11 cellular contexts compared by ENCODE assay signal in the genomic region with DNA sequence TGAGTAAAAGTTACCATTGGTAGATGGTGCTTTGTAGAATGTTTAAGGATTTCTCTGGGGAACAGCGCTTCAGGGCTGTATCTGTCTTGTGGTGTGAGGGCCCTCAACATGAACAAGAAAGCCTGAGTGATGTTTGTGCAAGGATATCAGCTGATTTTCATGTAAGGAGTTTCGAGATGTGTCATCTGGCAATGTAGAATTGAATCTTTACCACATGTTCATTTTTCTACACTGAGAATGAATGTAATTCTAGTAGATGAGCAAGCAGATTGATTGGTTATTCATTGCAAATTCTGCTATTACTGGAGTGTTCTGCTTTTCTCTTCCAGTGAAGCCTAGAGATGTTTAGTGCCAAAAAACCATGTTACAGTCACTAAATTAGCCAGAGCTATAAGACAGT.
DNase-seq lines count a peak whose midpoint lies in the region; ATAC-seq, FAIRE-seq and TF ChIP-seq lines count a peak whose summit lies in the region.
"Had no signal": no experiment of that assay in that cellular context is flagged by ENCODE, and none has a peak within 500 bp of the region (broad histone marks: within the 10 kb centered on the region; RNA-seq: fewer than 3 reads in every experiment).

No MANE protein-coding gene starts in this region.

- TF ChIP-seq CTCF in cardiac muscle cell (IDR thresholded peaks at IDR 0.05; ENCODE audit: low read depth, low read length) (no peak), right atrium auricular region (IDR thresholded peaks at IDR 0.05) (no peak), kidney (IDR thresholded peaks at IDR 0.05; ENCODE audit: borderline replicate concordance, extremely low read depth, insufficient read depth) (no peak)

- peaks cover 8% of the 10 kb centered on the region for H3K36me3 ChIP-seq in cardiac muscle cell
- no peaks in the 10 kb centered on the region for H3K36me3 ChIP-seq in right atrium auricular region
- no peaks in the 10 kb centered on the region for H3K36me3 ChIP-seq in kidney (ENCODE audit: control insufficient read depth in 1 of 2, insufficient read depth in 2 of 2, low read length in 2 of 2)
- H3K36me3 ChIP-seq: BLaER1 treated with 17β-estradiol and CSF1 and Interleukin-3, amounts not matched to agents 10 nM and 100 nM had no signal

- FAIRE-seq in kidney (lab: Jason Lieb, UNC) = no peak

- H3K4me3 ChIP-seq in cardiac muscle cell = no peak overlapping the region
- H3K4me3 ChIP-seq in right atrium auricular region = no peak overlapping the region
- no peak overlapping the region for H3K4me3 ChIP-seq in kidney (ENCODE audit: low read length in 2 of 2)
- H3K4me3 ChIP-seq: BLaER1 treated with 17β-estradiol and CSF1 and Interleukin-3, amounts not matched to agents 10 nM and 100 nM had no signal

- H3K27me3 ChIP-seq in cardiac muscle cell = no peaks in the 10 kb centered on the region
- H3K27me3 ChIP-seq in right atrium auricular region = no peaks in the 10 kb centered on the region
- H3K27me3 ChIP-seq: BLaER1 treated with 17β-estradiol and CSF1 and Interleukin-3, amounts not matched to agents 10 nM and 100 nM had no signal

- H3K9me3 ChIP-seq in cardiac muscle cell (ENCODE audit: low read depth) (no peaks in the 10 kb centered on the region), right atrium auricular region (no peaks in the 10 kb centered on the region), kidney (ENCODE audit: control insufficient read depth in 1 of 2, low read length in 2 of 2) (peaks cover 0 to 4% of the 10 kb centered on the region in 2 donors)
- H3K9me3 ChIP-seq: BLaER1 treated with 17β-estradiol and CSF1 and Interleukin-3, amounts not matched to agents 10 nM and 100 nM had no signal

- intact Hi-C loops in posterior cingulate gyrus (cut with DNase I) = no loop called here
- intact Hi-C loops in kidney (cut with DNase I) = no loop called here

- no peak overlapping the region for H3K9ac ChIP-seq in kidney (ENCODE audit: low read length in 2 of 2)
- H3K9ac ChIP-seq: BLaER1 treated with 17β-estradiol and CSF1 and Interleukin-3, amounts not matched to agents 10 nM and 100 nM had no signal

- H3K27ac ChIP-seq in cardiac muscle cell (peak overlapping the region; percentile 30), right atrium auricular region (no peak overlapping the region), kidney (ENCODE audit: low read depth in 2 of 2, low read length in 2 of 2) (no peak overlapping the region)
- H3K27ac ChIP-seq: BLaER1 treated with 17β-estradiol and CSF1 and Interleukin-3, amounts not matched to agents 10 nM and 100 nM; epithelial cell of prostate had no signal

- H3K4me1 ChIP-seq in cardiac muscle cell (ENCODE audit: low read depth) (peaks cover 2% of the 10 kb centered on the region), right atrium auricular region (peaks cover 0 to 22% of the 10 kb centered on the region in 2 donors), kidney (ENCODE audit: control insufficient read depth in 1 of 2, insufficient read depth in 1 of 2, low read depth in 1 of 2, low read length in 2 of 2) (peaks cover 4 to 15% of the 10 kb centered on the region in 2 donors)

- peak; percentile 92 for ATAC-seq in HG03565 (IDR thresholded peaks at IDR 0.05; ENCODE audit: unreplicated experiment)

- no peak for DNase-seq in cardiac muscle cell (ENCODE audit: low read depth in 1 of 2, low spot score in 1 of 2)
- no peak for DNase-seq in right atrium auricular region (ENCODE audit: low spot score)
- peak; percentile 73 for DNase-seq in HCEC 1CT
- DNase-seq in stromal cell of bone marrow (ENCODE audit: low read depth) = peak; percentile 75
- no peak for DNase-seq in posterior cingulate gyrus
- DNase-seq in dedifferentiated amniotic fluid mesenchymal stem cell (ENCODE audit: extremely low spot score) = no peak
- no peak for DNase-seq in kidney
- DNase-seq: activated CD8-positive, alpha-beta memory T cell treated with anti-CD3 and anti-CD28 coated beads, Interleukin-2, amount 50 U/mL, for 48 hours had no signal

Comparison
In these comparisons a context has a peak if more than half of its experiments do, and no peak if none do; other contexts are left out.
1. DNase-seq: peak in HCEC 1CT (single experiment) and stromal cell of bone marrow (single experiment); none in cardiac muscle cell (0 of 2), right atrium auricular region (single experiment), posterior cingulate gyrus (0 of 10), dedifferentiated amniotic fluid mesenchymal stem cell (single experiment) and kidney (single experiment).